In the genomic region with DNA sequence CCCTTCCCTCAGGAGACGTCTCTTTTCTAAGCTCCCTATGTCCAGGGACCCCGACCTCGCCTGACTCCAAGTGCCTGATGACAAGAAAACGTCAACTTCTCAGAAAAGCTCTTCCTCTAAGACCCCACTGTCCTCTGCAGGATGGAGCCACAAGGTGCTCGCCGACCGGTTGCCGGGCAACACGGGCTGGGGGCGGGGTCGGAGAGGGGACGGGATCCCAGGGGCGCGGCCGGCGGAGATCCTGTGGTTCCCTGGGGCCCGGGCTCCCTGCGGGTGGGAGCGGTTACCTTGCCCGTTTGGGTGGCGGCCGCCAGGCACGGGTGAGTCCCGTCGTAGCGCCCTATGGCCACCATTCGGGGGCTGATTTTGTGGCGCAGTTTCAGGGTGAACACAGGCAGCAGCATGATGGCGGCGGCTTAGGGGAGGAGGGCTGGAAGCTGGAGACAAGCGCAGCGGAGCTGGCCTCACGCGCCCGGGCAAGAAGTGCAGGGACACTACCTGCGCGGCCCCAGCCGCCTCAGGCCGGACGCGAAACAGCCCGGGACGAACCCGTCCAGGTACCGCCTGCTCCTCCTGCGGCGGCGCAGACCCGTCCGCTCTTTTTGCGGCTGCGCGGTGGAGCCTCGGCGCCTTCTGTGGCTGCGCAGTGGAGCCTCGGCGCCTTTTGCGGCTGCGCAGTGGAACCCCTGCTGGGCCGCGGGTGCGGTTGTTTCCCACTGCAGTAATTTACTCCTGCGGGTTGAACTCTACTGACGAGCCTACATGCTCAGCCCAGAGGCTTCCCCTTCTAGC, we compare ENCODE assay signal across 1 cellular context.
TF ChIP-seq lines count a peak whose summit lies in the region.

A gene with protein sequence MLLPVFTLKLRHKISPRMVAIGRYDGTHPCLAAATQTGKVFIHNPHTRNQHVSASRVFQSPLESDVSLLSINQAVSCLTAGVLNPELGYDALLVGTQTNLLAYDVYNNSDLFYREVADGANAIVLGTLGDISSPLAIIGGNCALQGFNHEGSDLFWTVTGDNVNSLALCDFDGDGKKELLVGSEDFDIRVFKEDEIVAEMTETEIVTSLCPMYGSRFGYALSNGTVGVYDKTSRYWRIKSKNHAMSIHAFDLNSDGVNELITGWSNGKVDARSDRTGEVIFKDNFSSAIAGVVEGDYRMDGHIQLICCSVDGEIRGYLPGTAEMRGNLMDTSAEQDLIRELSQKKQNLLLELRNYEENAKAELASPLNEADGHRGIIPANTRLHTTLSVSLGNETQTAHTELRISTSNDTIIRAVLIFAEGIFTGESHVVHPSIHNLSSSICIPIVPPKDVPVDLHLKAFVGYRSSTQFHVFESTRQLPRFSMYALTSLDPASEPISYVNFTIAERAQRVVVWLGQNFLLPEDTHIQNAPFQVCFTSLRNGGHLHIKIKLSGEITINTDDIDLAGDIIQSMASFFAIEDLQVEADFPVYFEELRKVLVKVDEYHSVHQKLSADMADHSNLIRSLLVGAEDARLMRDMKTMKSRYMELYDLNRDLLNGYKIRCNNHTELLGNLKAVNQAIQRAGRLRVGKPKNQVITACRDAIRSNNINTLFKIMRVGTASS (minus strand): TSS at position 566 of the 792 bp plus-strand sequence. CDS start 162 bp downstream, at position 404.

TF ChIP-seq in HepG2, 621 proteins besides CTCF, POLR2A, EP300 and RAD21 (continued from another document and continues in another):
- TF ChIP-seq, protein P1, sequence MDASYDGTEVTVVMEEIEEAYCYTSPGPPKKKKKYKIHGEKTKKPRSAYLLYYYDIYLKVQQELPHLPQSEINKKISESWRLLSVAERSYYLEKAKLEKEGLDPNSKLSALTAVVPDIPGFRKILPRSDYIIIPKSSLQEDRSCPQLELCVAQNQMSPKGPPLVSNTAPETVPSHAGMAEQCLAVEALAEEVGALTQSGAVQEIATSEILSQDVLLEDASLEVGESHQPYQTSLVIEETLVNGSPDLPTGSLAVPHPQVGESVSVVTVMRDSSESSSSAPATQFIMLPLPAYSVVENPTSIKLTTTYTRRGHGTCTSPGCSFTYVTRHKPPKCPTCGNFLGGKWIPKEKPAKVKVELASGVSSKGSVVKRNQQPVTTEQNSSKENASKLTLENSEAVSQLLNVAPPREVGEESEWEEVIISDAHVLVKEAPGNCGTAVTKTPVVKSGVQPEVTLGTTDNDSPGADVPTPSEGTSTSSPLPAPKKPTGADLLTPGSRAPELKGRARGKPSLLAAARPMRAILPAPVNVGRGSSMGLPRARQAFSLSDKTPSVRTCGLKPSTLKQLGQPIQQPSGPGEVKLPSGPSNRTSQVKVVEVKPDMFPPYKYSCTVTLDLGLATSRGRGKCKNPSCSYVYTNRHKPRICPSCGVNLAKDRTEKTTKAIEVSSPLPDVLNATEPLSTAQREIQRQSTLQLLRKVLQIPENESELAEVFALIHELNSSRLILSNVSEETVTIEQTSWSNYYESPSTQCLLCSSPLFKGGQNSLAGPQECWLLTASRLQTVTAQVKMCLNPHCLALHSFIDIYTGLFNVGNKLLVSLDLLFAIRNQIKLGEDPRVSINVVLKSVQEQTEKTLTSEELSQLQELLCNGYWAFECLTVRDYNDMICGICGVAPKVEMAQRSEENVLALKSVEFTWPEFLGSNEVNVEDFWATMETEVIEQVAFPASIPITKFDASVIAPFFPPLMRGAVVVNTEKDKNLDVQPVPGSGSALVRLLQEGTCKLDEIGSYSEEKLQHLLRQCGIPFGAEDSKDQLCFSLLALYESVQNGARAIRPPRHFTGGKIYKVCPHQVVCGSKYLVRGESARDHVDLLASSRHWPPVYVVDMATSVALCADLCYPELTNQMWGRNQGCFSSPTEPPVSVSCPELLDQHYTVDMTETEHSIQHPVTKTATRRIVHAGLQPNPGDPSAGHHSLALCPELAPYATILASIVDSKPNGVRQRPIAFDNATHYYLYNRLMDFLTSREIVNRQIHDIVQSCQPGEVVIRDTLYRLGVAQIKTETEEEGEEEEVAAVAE (CRISPR knock-in tag; IDR thresholded peaks at IDR 0.05; ENCODE audit: borderline replicate concordance) = no peak; the same call in 1 of the 2 replicates
- no peak for TF ChIP-seq HMG20B (CRISPR knock-in tag; conservative IDR thresholded peaks at IDR 0.05)
- peak; percentile 77 for TF ChIP-seq ZNF546 (CRISPR knock-in tag; conservative IDR thresholded peaks at IDR 0.05)
- no peak for TF ChIP-seq PCBP2 (optimal IDR thresholded peaks at IDR 0.05; ENCODE audit: low read depth, low read length, poor library complexity, severe bottlenecking)
- TF ChIP-seq ZNF558 (CRISPR knock-in tag; IDR thresholded peaks at IDR 0.05; ENCODE audit: borderline replicate concordance) = no peak
- peak; percentile 28; the same call in 1 of the 2 replicates for TF ChIP-seq ZNF614 (CRISPR knock-in tag; IDR thresholded peaks at IDR 0.05; ENCODE audit: borderline replicate concordance)
- TF ChIP-seq PHB2 (IDR thresholded peaks at IDR 0.05; ENCODE audit: partially characterized antibody) = no peak
- peak; percentile 87; the same call in 1 of the 2 replicates for TF ChIP-seq ZNF329 (CRISPR knock-in tag; IDR thresholded peaks at IDR 0.05; ENCODE audit: low read depth)
- no peak for TF ChIP-seq ZSCAN30 (CRISPR knock-in tag; IDR thresholded peaks at IDR 0.05)
- TF ChIP-seq DNMT1 (CRISPR knock-in tag; IDR thresholded peaks at IDR 0.05) = peak; percentile 94
- no peak for TF ChIP-seq ZBTB1 (CRISPR knock-in tag; IDR thresholded peaks at IDR 0.05; ENCODE audit: borderline replicate concordance)
- TF ChIP-seq HNRNPUL1 (IDR thresholded peaks at IDR 0.05; ENCODE audit: low read depth, low read length) = no peak
- TF ChIP-seq ADNP (CRISPR knock-in tag; IDR thresholded peaks at IDR 0.05) = no peak
- peak; percentile 68 for TF ChIP-seq RFX3 (CRISPR knock-in tag; IDR thresholded peaks at IDR 0.05)
- TF ChIP-seq IRX3 (CRISPR knock-in tag; IDR thresholded peaks at IDR 0.05; ENCODE audit: borderline replicate concordance, low read depth) = peak; percentile 73; the same call in 1 of the 2 replicates
- TF ChIP-seq, protein P2, sequence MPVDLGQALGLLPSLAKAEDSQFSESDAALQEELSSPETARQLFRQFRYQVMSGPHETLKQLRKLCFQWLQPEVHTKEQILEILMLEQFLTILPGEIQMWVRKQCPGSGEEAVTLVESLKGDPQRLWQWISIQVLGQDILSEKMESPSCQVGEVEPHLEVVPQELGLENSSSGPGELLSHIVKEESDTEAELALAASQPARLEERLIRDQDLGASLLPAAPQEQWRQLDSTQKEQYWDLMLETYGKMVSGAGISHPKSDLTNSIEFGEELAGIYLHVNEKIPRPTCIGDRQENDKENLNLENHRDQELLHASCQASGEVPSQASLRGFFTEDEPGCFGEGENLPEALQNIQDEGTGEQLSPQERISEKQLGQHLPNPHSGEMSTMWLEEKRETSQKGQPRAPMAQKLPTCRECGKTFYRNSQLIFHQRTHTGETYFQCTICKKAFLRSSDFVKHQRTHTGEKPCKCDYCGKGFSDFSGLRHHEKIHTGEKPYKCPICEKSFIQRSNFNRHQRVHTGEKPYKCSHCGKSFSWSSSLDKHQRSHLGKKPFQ (CRISPR knock-in tag; IDR thresholded peaks at IDR 0.05; ENCODE audit: insufficient replicate concordance) = peak; percentile 62
- peak; percentile 49 for TF ChIP-seq AGO2 (optimal IDR thresholded peaks at IDR 0.05; ENCODE audit: low read depth, low read length)
- peak; percentile 82; the same call in 1 of the 2 replicates for TF ChIP-seq ZNF451 (CRISPR knock-in tag; IDR thresholded peaks at IDR 0.05)
- TF ChIP-seq, protein P3, sequence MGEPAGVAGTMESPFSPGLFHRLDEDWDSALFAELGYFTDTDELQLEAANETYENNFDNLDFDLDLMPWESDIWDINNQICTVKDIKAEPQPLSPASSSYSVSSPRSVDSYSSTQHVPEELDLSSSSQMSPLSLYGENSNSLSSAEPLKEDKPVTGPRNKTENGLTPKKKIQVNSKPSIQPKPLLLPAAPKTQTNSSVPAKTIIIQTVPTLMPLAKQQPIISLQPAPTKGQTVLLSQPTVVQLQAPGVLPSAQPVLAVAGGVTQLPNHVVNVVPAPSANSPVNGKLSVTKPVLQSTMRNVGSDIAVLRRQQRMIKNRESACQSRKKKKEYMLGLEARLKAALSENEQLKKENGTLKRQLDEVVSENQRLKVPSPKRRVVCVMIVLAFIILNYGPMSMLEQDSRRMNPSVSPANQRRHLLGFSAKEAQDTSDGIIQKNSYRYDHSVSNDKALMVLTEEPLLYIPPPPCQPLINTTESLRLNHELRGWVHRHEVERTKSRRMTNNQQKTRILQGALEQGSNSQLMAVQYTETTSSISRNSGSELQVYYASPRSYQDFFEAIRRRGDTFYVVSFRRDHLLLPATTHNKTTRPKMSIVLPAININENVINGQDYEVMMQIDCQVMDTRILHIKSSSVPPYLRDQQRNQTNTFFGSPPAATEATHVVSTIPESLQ (CRISPR knock-in tag; conservative IDR thresholded peaks at IDR 0.05) = no peak
- TF ChIP-seq, protein P4, sequence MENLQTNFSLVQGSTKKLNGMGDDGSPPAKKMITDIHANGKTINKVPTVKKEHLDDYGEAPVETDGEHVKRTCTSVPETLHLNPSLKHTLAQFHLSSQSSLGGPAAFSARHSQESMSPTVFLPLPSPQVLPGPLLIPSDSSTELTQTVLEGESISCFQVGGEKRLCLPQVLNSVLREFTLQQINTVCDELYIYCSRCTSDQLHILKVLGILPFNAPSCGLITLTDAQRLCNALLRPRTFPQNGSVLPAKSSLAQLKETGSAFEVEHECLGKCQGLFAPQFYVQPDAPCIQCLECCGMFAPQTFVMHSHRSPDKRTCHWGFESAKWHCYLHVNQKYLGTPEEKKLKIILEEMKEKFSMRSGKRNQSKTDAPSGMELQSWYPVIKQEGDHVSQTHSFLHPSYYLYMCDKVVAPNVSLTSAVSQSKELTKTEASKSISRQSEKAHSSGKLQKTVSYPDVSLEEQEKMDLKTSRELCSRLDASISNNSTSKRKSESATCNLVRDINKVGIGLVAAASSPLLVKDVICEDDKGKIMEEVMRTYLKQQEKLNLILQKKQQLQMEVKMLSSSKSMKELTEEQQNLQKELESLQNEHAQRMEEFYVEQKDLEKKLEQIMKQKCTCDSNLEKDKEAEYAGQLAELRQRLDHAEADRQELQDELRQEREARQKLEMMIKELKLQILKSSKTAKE (CRISPR knock-in tag; IDR thresholded peaks at IDR 0.05; ENCODE audit: borderline replicate concordance) = no peak
- TF ChIP-seq NFATC3 (CRISPR knock-in tag; IDR thresholded peaks at IDR 0.05) = 0 out of 2 replicates have a peak, but pooled peaks have one; percentile 70
- TF ChIP-seq RFX5 (IDR thresholded peaks at IDR 0.05; ENCODE audit: low read depth, low read length) = no peak
- TF ChIP-seq NONO (IDR thresholded peaks at IDR 0.05) = no peak
- TF ChIP-seq NONO (CRISPR knock-in tag; conservative IDR thresholded peaks at IDR 0.05) = peak; percentile 76
- TF ChIP-seq ZFP36 (IDR thresholded peaks at IDR 0.05; ENCODE audit: borderline replicate concordance, low read depth, low read length, partially characterized antibody) = no peak
- TF ChIP-seq PREB (CRISPR knock-in tag; IDR thresholded peaks at IDR 0.05) = no peak
- TF ChIP-seq, protein P5, sequence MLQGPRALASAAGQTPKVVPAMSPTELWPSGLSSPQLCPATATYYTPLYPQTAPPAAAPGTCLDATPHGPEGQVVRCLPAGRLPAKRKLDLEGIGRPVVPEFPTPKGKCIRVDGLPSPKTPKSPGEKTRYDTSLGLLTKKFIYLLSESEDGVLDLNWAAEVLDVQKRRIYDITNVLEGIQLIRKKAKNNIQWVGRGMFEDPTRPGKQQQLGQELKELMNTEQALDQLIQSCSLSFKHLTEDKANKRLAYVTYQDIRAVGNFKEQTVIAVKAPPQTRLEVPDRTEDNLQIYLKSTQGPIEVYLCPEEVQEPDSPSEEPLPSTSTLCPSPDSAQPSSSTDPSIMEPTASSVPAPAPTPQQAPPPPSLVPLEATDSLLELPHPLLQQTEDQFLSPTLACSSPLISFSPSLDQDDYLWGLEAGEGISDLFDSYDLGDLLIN (CRISPR knock-in tag; IDR thresholded peaks at IDR 0.05; ENCODE audit: borderline replicate concordance) = peak; percentile 89; the same call in 1 of the 2 replicates
- TF ChIP-seq ZNF547 (CRISPR knock-in tag; IDR thresholded peaks at IDR 0.05) = peak; percentile 82; the same call in 1 of the 2 replicates
- TF ChIP-seq, protein P6, sequence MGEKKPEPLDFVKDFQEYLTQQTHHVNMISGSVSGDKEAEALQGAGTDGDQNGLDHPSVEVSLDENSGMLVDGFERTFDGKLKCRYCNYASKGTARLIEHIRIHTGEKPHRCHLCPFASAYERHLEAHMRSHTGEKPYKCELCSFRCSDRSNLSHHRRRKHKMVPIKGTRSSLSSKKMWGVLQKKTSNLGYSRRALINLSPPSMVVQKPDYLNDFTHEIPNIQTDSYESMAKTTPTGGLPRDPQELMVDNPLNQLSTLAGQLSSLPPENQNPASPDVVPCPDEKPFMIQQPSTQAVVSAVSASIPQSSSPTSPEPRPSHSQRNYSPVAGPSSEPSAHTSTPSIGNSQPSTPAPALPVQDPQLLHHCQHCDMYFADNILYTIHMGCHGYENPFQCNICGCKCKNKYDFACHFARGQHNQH (CRISPR knock-in tag; IDR thresholded peaks at IDR 0.05) = peak; percentile 43
- TF ChIP-seq STAG1 (CRISPR knock-in tag; IDR thresholded peaks at IDR 0.05) = no peak
- no peak; the same call in 1 of the 2 replicates for TF ChIP-seq ZBTB3 (CRISPR knock-in tag; IDR thresholded peaks at IDR 0.05; ENCODE audit: borderline replicate concordance, low read depth)
- TF ChIP-seq ZNF431 (CRISPR knock-in tag; IDR thresholded peaks at IDR 0.05; ENCODE audit: borderline replicate concordance, low read depth) = no peak
- TF ChIP-seq CBX1 (IDR thresholded peaks at IDR 0.05; ENCODE audit: low read depth) = no peak
- 0 out of 2 replicates have a peak, but pooled peaks have one; percentile 38 for TF ChIP-seq SOX5 (CRISPR knock-in tag; IDR thresholded peaks at IDR 0.05; ENCODE audit: borderline replicate concordance)
- no peak for TF ChIP-seq ZNF468 (CRISPR knock-in tag; IDR thresholded peaks at IDR 0.05)
- no peak for TF ChIP-seq ZNF326 (CRISPR knock-in tag; IDR thresholded peaks at IDR 0.05; ENCODE audit: borderline replicate concordance)
- TF ChIP-seq ZFP62 (CRISPR knock-in tag; IDR thresholded peaks at IDR 0.05) = 0 out of 2 replicates have a peak, but pooled peaks have one; percentile 34
- TF ChIP-seq ZNF7 (CRISPR knock-in tag; IDR thresholded peaks at IDR 0.05) = no peak
- TF ChIP-seq KDM2A (CRISPR knock-in tag; IDR thresholded peaks at IDR 0.05; ENCODE audit: borderline replicate concordance, low read depth) = peak; percentile 95
- peak; percentile 52; the same call in 1 of the 2 replicates for TF ChIP-seq ZSCAN5A (CRISPR knock-in tag; IDR thresholded peaks at IDR 0.05; ENCODE audit: borderline replicate concordance)
- TF ChIP-seq MXI1 (IDR thresholded peaks at IDR 0.05; ENCODE audit: borderline replicate concordance, low read depth, low read length) = peak; percentile 26; the same call in 1 of the 3 replicates
